Comparison of ENCODE assay signal across 1 cellular context in the genomic region with DNA sequence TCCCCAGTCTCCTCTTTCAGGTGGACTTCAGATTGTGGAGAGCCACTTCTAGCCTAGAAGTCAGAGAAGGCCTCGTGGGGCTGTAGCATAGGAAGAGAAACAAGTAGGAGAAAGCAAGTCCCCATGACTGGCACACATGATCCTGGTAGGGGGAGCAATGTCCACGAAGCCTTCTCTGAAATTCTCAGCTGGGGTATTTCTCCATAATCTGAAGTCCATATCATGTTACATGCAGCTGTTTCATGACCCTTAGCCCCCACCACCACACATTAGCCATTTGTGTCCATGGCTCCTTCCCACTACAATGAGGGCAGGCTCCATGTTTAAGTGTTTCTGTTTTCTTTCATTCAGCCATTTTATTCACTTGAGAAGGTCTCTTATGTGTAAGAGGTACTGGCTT.
A peak's percentile ranks its signal among the peaks of the same experiment; 100 is the strongest.
TF ChIP-seq lines count a peak whose summit lies in the region.

No MANE protein-coding gene starts in this region.

TF ChIP-seq in K562, 482 proteins besides CTCF, POLR2A, EP300 and RAD21 (continued from another document and continues in another):
- TF ChIP-seq, protein P1, sequence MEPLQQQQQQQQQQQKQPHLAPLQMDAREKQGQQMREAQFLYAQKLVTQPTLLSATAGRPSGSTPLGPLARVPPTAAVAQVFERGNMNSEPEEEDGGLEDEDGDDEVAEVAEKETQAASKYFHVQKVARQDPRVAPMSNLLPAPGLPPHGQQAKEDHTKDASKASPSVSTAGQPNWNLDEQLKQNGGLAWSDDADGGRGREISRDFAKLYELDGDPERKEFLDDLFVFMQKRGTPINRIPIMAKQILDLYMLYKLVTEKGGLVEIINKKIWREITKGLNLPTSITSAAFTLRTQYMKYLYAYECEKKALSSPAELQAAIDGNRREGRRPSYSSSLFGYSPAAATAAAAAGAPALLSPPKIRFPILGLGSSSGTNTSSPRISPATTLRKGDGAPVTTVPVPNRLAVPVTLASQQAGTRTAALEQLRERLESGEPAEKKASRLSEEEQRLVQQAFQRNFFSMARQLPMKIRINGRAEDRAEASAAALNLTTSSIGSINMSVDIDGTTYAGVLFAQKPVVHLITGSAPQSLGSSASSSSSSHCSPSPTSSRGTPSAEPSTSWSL (CRISPR knock-in tag; IDR thresholded peaks at IDR 0.05; ENCODE audit: borderline replicate concordance) = no peak
- no peak for TF ChIP-seq ZBTB2 (IDR thresholded peaks at IDR 0.05)
- TF ChIP-seq NFYB (IDR thresholded peaks at IDR 0.05; ENCODE audit: extremely low read depth, insufficient read length) = no peak
- TF ChIP-seq ZBTB7A (IDR thresholded peaks at IDR 0.05; ENCODE audit: borderline replicate concordance, control insufficient read depth, low read depth, low read length) = peak; percentile 38; the same call in 1 of the 2 replicates
- no peak for TF ChIP-seq BHLHE40 (IDR thresholded peaks at IDR 0.05; ENCODE audit: low read length)
- TF ChIP-seq HSF4 (CRISPR knock-in tag; IDR thresholded peaks at IDR 0.05; ENCODE audit: borderline replicate concordance) = no peak
- no peak for TF ChIP-seq ZNF347 (CRISPR knock-in tag; IDR thresholded peaks at IDR 0.05; ENCODE audit: low read depth)
- TF ChIP-seq GTF2F1 (IDR thresholded peaks at IDR 0.05; ENCODE audit: low read depth, low read length) = no peak
- no peak for TF ChIP-seq TCF7L2 (IDR thresholded peaks at IDR 0.05; ENCODE audit: low read depth, low read length)
- no peak for TF ChIP-seq WHSC1 (IDR thresholded peaks at IDR 0.05; ENCODE audit: low read length)
- no peak for TF ChIP-seq ZNF644 (tag; IDR thresholded peaks at IDR 0.05; ENCODE audit: low read depth)
- TF ChIP-seq MAFF (IDR thresholded peaks at IDR 0.05; ENCODE audit: low read length) = no peak
- TF ChIP-seq HDAC3 (IDR thresholded peaks at IDR 0.05; ENCODE audit: borderline replicate concordance, partially characterized antibody) = no peak
- no peak for TF ChIP-seq FOXO4 (CRISPR knock-in tag; IDR thresholded peaks at IDR 0.05)
- TF ChIP-seq ZEB2 (IDR thresholded peaks at IDR 0.05) = no peak
- TF ChIP-seq ZNF197 (CRISPR knock-in tag; IDR thresholded peaks at IDR 0.05; ENCODE audit: low read depth) = no peak
- peak; percentile 72 for TF ChIP-seq CBFA2T3 (IDR thresholded peaks at IDR 0.05)
- no peak for TF ChIP-seq DIDO1 (tag; IDR thresholded peaks at IDR 0.05; ENCODE audit: low read depth)
- TF ChIP-seq HMGXB4 (CRISPR knock-in tag; IDR thresholded peaks at IDR 0.05) = no peak
- no peak for TF ChIP-seq HBP1 (CRISPR knock-in tag; IDR thresholded peaks at IDR 0.05)
- TF ChIP-seq, protein P2, sequence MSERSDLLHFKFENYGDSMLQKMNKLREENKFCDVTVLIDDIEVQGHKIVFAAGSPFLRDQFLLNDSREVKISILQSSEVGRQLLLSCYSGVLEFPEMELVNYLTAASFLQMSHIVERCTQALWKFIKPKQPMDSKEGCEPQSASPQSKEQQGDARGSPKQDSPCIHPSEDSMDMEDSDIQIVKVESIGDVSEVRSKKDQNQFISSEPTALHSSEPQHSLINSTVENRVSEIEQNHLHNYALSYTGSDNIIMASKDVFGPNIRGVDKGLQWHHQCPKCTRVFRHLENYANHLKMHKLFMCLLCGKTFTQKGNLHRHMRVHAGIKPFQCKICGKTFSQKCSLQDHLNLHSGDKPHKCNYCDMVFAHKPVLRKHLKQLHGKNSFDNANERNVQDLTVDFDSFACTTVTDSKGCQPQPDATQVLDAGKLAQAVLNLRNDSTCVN (CRISPR knock-in tag; IDR thresholded peaks at IDR 0.05) = no peak
- TF ChIP-seq DMBX1 (CRISPR knock-in tag; IDR thresholded peaks at IDR 0.05; ENCODE audit: borderline replicate concordance) = no peak
- TF ChIP-seq HNRNPH1 (optimal IDR thresholded peaks at IDR 0.05; ENCODE audit: low read depth, low read length) = no peak
- TF ChIP-seq, protein P3, sequence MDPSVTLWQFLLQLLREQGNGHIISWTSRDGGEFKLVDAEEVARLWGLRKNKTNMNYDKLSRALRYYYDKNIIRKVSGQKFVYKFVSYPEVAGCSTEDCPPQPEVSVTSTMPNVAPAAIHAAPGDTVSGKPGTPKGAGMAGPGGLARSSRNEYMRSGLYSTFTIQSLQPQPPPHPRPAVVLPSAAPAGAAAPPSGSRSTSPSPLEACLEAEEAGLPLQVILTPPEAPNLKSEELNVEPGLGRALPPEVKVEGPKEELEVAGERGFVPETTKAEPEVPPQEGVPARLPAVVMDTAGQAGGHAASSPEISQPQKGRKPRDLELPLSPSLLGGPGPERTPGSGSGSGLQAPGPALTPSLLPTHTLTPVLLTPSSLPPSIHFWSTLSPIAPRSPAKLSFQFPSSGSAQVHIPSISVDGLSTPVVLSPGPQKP (CRISPR knock-in tag; IDR thresholded peaks at IDR 0.05) = no peak
- TF ChIP-seq, protein P4, sequence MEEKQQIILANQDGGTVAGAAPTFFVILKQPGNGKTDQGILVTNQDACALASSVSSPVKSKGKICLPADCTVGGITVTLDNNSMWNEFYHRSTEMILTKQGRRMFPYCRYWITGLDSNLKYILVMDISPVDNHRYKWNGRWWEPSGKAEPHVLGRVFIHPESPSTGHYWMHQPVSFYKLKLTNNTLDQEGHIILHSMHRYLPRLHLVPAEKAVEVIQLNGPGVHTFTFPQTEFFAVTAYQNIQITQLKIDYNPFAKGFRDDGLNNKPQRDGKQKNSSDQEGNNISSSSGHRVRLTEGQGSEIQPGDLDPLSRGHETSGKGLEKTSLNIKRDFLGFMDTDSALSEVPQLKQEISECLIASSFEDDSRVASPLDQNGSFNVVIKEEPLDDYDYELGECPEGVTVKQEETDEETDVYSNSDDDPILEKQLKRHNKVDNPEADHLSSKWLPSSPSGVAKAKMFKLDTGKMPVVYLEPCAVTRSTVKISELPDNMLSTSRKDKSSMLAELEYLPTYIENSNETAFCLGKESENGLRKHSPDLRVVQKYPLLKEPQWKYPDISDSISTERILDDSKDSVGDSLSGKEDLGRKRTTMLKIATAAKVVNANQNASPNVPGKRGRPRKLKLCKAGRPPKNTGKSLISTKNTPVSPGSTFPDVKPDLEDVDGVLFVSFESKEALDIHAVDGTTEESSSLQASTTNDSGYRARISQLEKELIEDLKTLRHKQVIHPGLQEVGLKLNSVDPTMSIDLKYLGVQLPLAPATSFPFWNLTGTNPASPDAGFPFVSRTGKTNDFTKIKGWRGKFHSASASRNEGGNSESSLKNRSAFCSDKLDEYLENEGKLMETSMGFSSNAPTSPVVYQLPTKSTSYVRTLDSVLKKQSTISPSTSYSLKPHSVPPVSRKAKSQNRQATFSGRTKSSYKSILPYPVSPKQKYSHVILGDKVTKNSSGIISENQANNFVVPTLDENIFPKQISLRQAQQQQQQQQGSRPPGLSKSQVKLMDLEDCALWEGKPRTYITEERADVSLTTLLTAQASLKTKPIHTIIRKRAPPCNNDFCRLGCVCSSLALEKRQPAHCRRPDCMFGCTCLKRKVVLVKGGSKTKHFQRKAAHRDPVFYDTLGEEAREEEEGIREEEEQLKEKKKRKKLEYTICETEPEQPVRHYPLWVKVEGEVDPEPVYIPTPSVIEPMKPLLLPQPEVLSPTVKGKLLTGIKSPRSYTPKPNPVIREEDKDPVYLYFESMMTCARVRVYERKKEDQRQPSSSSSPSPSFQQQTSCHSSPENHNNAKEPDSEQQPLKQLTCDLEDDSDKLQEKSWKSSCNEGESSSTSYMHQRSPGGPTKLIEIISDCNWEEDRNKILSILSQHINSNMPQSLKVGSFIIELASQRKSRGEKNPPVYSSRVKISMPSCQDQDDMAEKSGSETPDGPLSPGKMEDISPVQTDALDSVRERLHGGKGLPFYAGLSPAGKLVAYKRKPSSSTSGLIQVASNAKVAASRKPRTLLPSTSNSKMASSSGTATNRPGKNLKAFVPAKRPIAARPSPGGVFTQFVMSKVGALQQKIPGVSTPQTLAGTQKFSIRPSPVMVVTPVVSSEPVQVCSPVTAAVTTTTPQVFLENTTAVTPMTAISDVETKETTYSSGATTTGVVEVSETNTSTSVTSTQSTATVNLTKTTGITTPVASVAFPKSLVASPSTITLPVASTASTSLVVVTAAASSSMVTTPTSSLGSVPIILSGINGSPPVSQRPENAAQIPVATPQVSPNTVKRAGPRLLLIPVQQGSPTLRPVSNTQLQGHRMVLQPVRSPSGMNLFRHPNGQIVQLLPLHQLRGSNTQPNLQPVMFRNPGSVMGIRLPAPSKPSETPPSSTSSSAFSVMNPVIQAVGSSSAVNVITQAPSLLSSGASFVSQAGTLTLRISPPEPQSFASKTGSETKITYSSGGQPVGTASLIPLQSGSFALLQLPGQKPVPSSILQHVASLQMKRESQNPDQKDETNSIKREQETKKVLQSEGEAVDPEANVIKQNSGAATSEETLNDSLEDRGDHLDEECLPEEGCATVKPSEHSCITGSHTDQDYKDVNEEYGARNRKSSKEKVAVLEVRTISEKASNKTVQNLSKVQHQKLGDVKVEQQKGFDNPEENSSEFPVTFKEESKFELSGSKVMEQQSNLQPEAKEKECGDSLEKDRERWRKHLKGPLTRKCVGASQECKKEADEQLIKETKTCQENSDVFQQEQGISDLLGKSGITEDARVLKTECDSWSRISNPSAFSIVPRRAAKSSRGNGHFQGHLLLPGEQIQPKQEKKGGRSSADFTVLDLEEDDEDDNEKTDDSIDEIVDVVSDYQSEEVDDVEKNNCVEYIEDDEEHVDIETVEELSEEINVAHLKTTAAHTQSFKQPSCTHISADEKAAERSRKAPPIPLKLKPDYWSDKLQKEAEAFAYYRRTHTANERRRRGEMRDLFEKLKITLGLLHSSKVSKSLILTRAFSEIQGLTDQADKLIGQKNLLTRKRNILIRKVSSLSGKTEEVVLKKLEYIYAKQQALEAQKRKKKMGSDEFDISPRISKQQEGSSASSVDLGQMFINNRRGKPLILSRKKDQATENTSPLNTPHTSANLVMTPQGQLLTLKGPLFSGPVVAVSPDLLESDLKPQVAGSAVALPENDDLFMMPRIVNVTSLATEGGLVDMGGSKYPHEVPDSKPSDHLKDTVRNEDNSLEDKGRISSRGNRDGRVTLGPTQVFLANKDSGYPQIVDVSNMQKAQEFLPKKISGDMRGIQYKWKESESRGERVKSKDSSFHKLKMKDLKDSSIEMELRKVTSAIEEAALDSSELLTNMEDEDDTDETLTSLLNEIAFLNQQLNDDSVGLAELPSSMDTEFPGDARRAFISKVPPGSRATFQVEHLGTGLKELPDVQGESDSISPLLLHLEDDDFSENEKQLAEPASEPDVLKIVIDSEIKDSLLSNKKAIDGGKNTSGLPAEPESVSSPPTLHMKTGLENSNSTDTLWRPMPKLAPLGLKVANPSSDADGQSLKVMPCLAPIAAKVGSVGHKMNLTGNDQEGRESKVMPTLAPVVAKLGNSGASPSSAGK (IDR thresholded peaks at IDR 0.05) = peak; percentile 47; the same call in 1 of the 2 replicates
- TF ChIP-seq ELF1 (tag; IDR thresholded peaks at IDR 0.05) = no peak
- 0 out of 2 replicates have a peak, but pooled peaks have one; percentile 32 for TF ChIP-seq SOX6 (IDR thresholded peaks at IDR 0.05)
- TF ChIP-seq CBFA2T2 (conservative IDR thresholded peaks at IDR 0.05) = peak; percentile 52
- TF ChIP-seq YY1 (IDR thresholded peaks at IDR 0.05; ENCODE audit: borderline replicate concordance in 1 of 3, control insufficient read depth in 1 of 3, extremely low read depth in 1 of 3, insufficient read depth in 3 of 3, insufficient read length in 1 of 3, insufficient replicate concordance in 2 of 3, low read depth in 1 of 3, low read length in 2 of 3) = peak in 1 of 3 experiments; percentile 75
- no peak for TF ChIP-seq ZNF217 (CRISPR knock-in tag; IDR thresholded peaks at IDR 0.05)
- TF ChIP-seq RHOXF2B (CRISPR knock-in tag; conservative IDR thresholded peaks at IDR 0.05) = no peak
